ENCODE assay signal across 29 cellular contexts in genomic region chrX:18955676-18956075, GRCh38.
"Had no signal": no experiment of that assay in that cellular context is flagged by ENCODE, and none has a peak within 500 bp of the region (broad histone marks: within the 10 kb centered on the region; RNA-seq: fewer than 3 reads in every experiment).

No MANE protein-coding gene starts in this region.

- DNase-seq: activated CD4-positive, alpha-beta memory T cell treated with anti-CD3 and anti-CD28 coated beads, Interleukin-2, amount 10 ng/mL, durations not matched to agents 7 days and 5 days; activated CD4-positive, alpha-beta T cell treated with anti-CD3 and anti-CD28 coated beads for 1 hour; activated CD4-positive, alpha-beta T cell treated with anti-CD3 and anti-CD28 coated beads for 4 hours; activated CD4-positive, alpha-beta T cell treated with anti-CD3 and anti-CD28 coated beads, Interleukin-2, amount 10 ng/mL, durations not matched to agents 7 days and 5 days; activated CD4-positive, alpha-beta T cell treated with anti-CD3 and anti-CD28 coated beads, Interleukin-2, amount 50 U/mL, for 4 hours; activated CD8-positive, alpha-beta memory T cell treated with anti-CD3 and anti-CD28 coated beads, Interleukin-2, amount 50 U/mL, for 48 hours; activated gamma-delta T cell; activated naive CD4-positive, alpha-beta T cell; activated naive CD4-positive, alpha-beta T cell treated with anti-CD3 and anti-CD28 coated beads, Interleukin-2, amount 10 ng/mL, durations not matched to agents 7 days and 5 days; activated naive CD8-positive, alpha-beta T cell treated with anti-CD3 and anti-CD28 coated beads, Interleukin-2, amount 10 ng/mL, durations not matched to agents 7 days and 5 days; activated T-cell treated with anti-CD3 and anti-CD28 coated beads for 4 hours; activated T-cell treated with anti-CD3 and anti-CD28 coated beads, Interleukin-2, amount 50 U/mL, for 24 hours; activated T-cell treated with anti-CD3 and anti-CD28 coated beads, Interleukin-2, amount 50 U/mL, for 72 hours; dorsolateral prefrontal cortex; effector memory CD4-positive, alpha-beta T cell; endodermal cell; foreskin fibroblast; glutamatergic neuron; T-helper 2 cell had no signal

- H3K4me1 ChIP-seq: ascending aorta, breast epithelium had no signal

- H3K9me3 Mint-ChIP-seq: activated CD4-positive, alpha-beta memory T cell treated with anti-CD3 and anti-CD28 coated beads, Interleukin-2, amount 10 ng/mL, durations not matched to agents 7 days and 5 days; activated CD4-positive, alpha-beta T cell treated with anti-CD3 and anti-CD28 coated beads, Interleukin-2, amount 10 ng/mL, durations not matched to agents 7 days and 5 days; activated naive CD4-positive, alpha-beta T cell treated with anti-CD3 and anti-CD28 coated beads, Interleukin-2, amount 10 ng/mL, durations not matched to agents 7 days and 5 days; activated naive CD4-positive, alpha-beta T cell treated with anti-CD3 and anti-CD28 coated beads, Interleukin-2, amount 50 U/mL, for 72 hours; activated naive CD8-positive, alpha-beta T cell treated with anti-CD3 and anti-CD28 coated beads, Interleukin-2, amount 10 ng/mL, durations not matched to agents 7 days and 5 days; activated T-cell treated with anti-CD3 and anti-CD28 coated beads, Interleukin-2, amount 50 U/mL, for 24 hours; activated T-cell treated with anti-CD3 and anti-CD28 coated beads, Interleukin-2, amount 50 U/mL, for 72 hours; central memory CD8-positive, alpha-beta T cell; dendritic cell treated with granulocyte-macrophage colony-stimulating factor and Interleukin-4, amounts not matched to agents 40 ng/mL and 50 ng/mL, for 4 days; WTC11 had no signal

- H3K36me3 ChIP-seq: ascending aorta, breast epithelium, cardiac muscle cell had no signal

- H3K27me3 ChIP-seq: ascending aorta, cardiac muscle cell had no signal

- H3K27me3 Mint-ChIP-seq: activated CD4-positive, alpha-beta memory T cell treated with anti-CD3 and anti-CD28 coated beads, Interleukin-2, amount 10 ng/mL, durations not matched to agents 7 days and 5 days; activated CD4-positive, alpha-beta T cell treated with anti-CD3 and anti-CD28 coated beads, Interleukin-2, amount 10 ng/mL, durations not matched to agents 7 days and 5 days; activated naive CD4-positive, alpha-beta T cell treated with anti-CD3 and anti-CD28 coated beads, Interleukin-2, amount 10 ng/mL, durations not matched to agents 7 days and 5 days; activated naive CD8-positive, alpha-beta T cell treated with anti-CD3 and anti-CD28 coated beads, Interleukin-2, amount 10 ng/mL, durations not matched to agents 7 days and 5 days; central memory CD8-positive, alpha-beta T cell; dendritic cell treated with granulocyte-macrophage colony-stimulating factor and Interleukin-4, amounts not matched to agents 40 ng/mL and 50 ng/mL, for 4 days had no signal

- H3K27ac ChIP-seq: ascending aorta, breast epithelium, cardiac muscle cell, coronary artery, dorsolateral prefrontal cortex had no signal

- H3K4me1 Mint-ChIP-seq: brain had no signal

- H3K4me3 Mint-ChIP-seq: activated CD4-positive, alpha-beta memory T cell treated with anti-CD3 and anti-CD28 coated beads, Interleukin-2, amount 10 ng/mL, durations not matched to agents 7 days and 5 days; activated CD4-positive, alpha-beta T cell treated with anti-CD3 and anti-CD28 coated beads, Interleukin-2, amount 10 ng/mL, durations not matched to agents 7 days and 5 days; activated naive CD4-positive, alpha-beta T cell treated with anti-CD3 and anti-CD28 coated beads, Interleukin-2, amount 10 ng/mL, durations not matched to agents 7 days and 5 days; activated naive CD8-positive, alpha-beta T cell treated with anti-CD3 and anti-CD28 coated beads, Interleukin-2, amount 10 ng/mL, durations not matched to agents 7 days and 5 days; activated T-cell treated with anti-CD3 and anti-CD28 coated beads, Interleukin-2, amount 50 U/mL, for 24 hours; activated T-cell treated with anti-CD3 and anti-CD28 coated beads, Interleukin-2, amount 50 U/mL, for 72 hours; brain; central memory CD8-positive, alpha-beta T cell; dendritic cell treated with granulocyte-macrophage colony-stimulating factor and Interleukin-4, amounts not matched to agents 40 ng/mL and 50 ng/mL, for 4 days; endodermal cell; WTC11 had no signal

- H3K36me3 Mint-ChIP-seq: activated naive CD4-positive, alpha-beta T cell treated with anti-CD3 and anti-CD28 coated beads, Interleukin-2, amount 50 U/mL, for 72 hours; activated naive CD8-positive, alpha-beta T cell treated with anti-CD3 and anti-CD28 coated beads, Interleukin-2, amount 10 ng/mL, durations not matched to agents 7 days and 5 days had no signal

- H3K4me3 ChIP-seq: ascending aorta, breast epithelium, cardiac muscle cell, coronary artery, dorsolateral prefrontal cortex had no signal

- H3K9me3 ChIP-seq: ascending aorta, breast epithelium had no signal

- ATAC-seq: activated naive CD4-positive, alpha-beta T cell treated with anti-CD3 and anti-CD28 coated beads, Interleukin-2, amount 50 U/mL, for 72 hours; activated T-cell treated with anti-CD3 and anti-CD28 coated beads, Interleukin-2, amount 50 U/mL, for 72 hours; esophagus mucosa; WTC11 had no signal

- H3K27ac Mint-ChIP-seq: activated CD4-positive, alpha-beta memory T cell treated with anti-CD3 and anti-CD28 coated beads, Interleukin-2, amount 10 ng/mL, durations not matched to agents 7 days and 5 days; activated CD4-positive, alpha-beta T cell treated with anti-CD3 and anti-CD28 coated beads, Interleukin-2, amount 10 ng/mL, durations not matched to agents 7 days and 5 days; activated naive CD4-positive, alpha-beta T cell treated with anti-CD3 and anti-CD28 coated beads, Interleukin-2, amount 10 ng/mL, durations not matched to agents 7 days and 5 days; activated naive CD4-positive, alpha-beta T cell treated with anti-CD3 and anti-CD28 coated beads, Interleukin-2, amount 50 U/mL, for 72 hours; activated naive CD8-positive, alpha-beta T cell treated with anti-CD3 and anti-CD28 coated beads, Interleukin-2, amount 10 ng/mL, durations not matched to agents 7 days and 5 days; activated T-cell treated with anti-CD3 and anti-CD28 coated beads, Interleukin-2, amount 50 U/mL, for 24 hours; activated T-cell treated with anti-CD3 and anti-CD28 coated beads, Interleukin-2, amount 50 U/mL, for 72 hours; brain; dendritic cell treated with granulocyte-macrophage colony-stimulating factor and Interleukin-4, amounts not matched to agents 40 ng/mL and 50 ng/mL, for 4 days; endodermal cell; WTC11 had no signal
